Comparison of ENCODE assay signal across 11 cellular contexts in genomic region chr3:4850928-4851265, GRCh38.
DNase-seq lines count a peak whose midpoint lies in the region; ATAC-seq, FAIRE-seq and TF ChIP-seq lines count a peak whose summit lies in the region.
"Had no signal": no experiment of that assay in that cellular context is flagged by ENCODE, and none has a peak within 500 bp of the region (broad histone marks: within the 10 kb centered on the region; RNA-seq: fewer than 3 reads in every experiment).

No MANE protein-coding gene starts in this region.

- POLR2A ChIA-PET in CD8-positive, alpha-beta memory T cell (lab: Charles Lee) = interaction anchor here (1.2 to 1.3 kb wide), 2 partner anchors 9 to 128 kb away, joined by 3 read pairs; partner anchors contain the start of gene BHLHE40
- POLR2A ChIA-PET in activated CD8-positive, alpha-beta T cell treated with anti-CD3 and anti-CD28 coated beads for 36 hours (lab: Charles Lee) = interaction anchor here (0.8 to 10.5 kb wide), 9 partner anchors 9 to 172 kb away, joined by 3 to 222 read pairs (median 10); partner anchors contain the start of gene BHLHE40

- ATAC-seq in GM19328 (IDR thresholded peaks at IDR 0.05; ENCODE audit: unreplicated experiment) = peak; percentile 27
- peak; percentile 42 for ATAC-seq in HG03039 (IDR thresholded peaks at IDR 0.05; ENCODE audit: unreplicated experiment)
- ATAC-seq in activated CD8-positive, alpha-beta T cell treated with anti-CD3 and anti-CD28 coated beads for 36 hours = peak; percentile 65

- intact Hi-C loops in activated CD8-positive, alpha-beta T cell treated with anti-CD3 and anti-CD28 coated beads for 36 hours (cut with micrococcal nuclease) = loop anchor here (1.0 to 5.0 kb wide), 5 partner anchors 20 to 126 kb away; no protein-coding TSS in a partner anchor
- intact Hi-C loops in posterior vena cava (cut with DNase I) = no loop called here

- H3K27ac ChIP-seq in CD8-positive, alpha-beta memory T cell (ENCODE audit: low read depth, low read length) = peak overlapping the region; percentile 43
- H3K27ac ChIP-seq: SJSA1, vagina had no signal

- no peaks in the 10 kb centered on the region for H3K36me3 ChIP-seq in CD8-positive, alpha-beta memory T cell (ENCODE audit: insufficient read depth, low read length)
- H3K36me3 ChIP-seq: SJSA1, vagina had no signal

- peak in 2 of 5 donors; percentile 42 to 70 for DNase-seq in CD8-positive, alpha-beta memory T cell
- peak; percentile 63 for DNase-seq in activated CD8-positive, alpha-beta T cell treated with anti-CD3 and anti-CD28 coated beads for 36 hours
- no peak for DNase-seq in islet precursor cell
- no peak for DNase-seq in HT-29 (ENCODE audit: low spot score)
- DNase-seq in HTR-8/SVneo (ENCODE audit: insufficient read length, low spot score) = no peak
- DNase-seq in posterior vena cava (ENCODE audit: low spot score) = no peak
- DNase-seq: activated gamma-delta T cell treated with Interleukin-2 at 50 U/mL for 16 hours had no signal

- H3K27me3 Mint-ChIP-seq in CD8-positive, alpha-beta memory T cell = no peaks in the 10 kb centered on the region
- H3K27me3 Mint-ChIP-seq in activated CD8-positive, alpha-beta T cell treated with anti-CD3 and anti-CD28 coated beads for 36 hours = no peaks in the 10 kb centered on the region

- H3K4me3 ChIP-seq in CD8-positive, alpha-beta memory T cell (ENCODE audit: low read length) = peak overlapping the region; percentile 17
- H3K4me3 ChIP-seq: SJSA1, vagina had no signal

- no peak for FAIRE-seq in HTR-8/SVneo (lab: Jason Lieb, UNC)

- CTCF ChIA-PET in CD8-positive, alpha-beta memory T cell (lab: Charles Lee) = interaction anchor here (1.3 to 1.7 kb wide), 4 partner anchors 29 to 133 kb away, joined by 3 to 9 read pairs (median 4); no protein-coding TSS in a partner anchor
- CTCF ChIA-PET in activated CD8-positive, alpha-beta T cell treated with anti-CD3 and anti-CD28 coated beads for 36 hours (lab: Charles Lee) = interaction anchor here (0.6 to 5.1 kb wide), 14 partner anchors 9 to 167 kb away, joined by 3 to 27 read pairs (median 7); partner anchors contain the start of gene BHLHE40

- H3K9me3 Mint-ChIP-seq in CD8-positive, alpha-beta memory T cell = no peaks in the 10 kb centered on the region
- H3K9me3 Mint-ChIP-seq in activated CD8-positive, alpha-beta T cell treated with anti-CD3 and anti-CD28 coated beads for 36 hours = peaks cover 10% of the 10 kb centered on the region

- TF ChIP-seq CTCF in activated CD8-positive, alpha-beta T cell treated with anti-CD3 and anti-CD28 coated beads for 36 hours (IDR thresholded peaks at IDR 0.05) = no peak

- no peaks in the 10 kb centered on the region for H3K9me3 ChIP-seq in CD8-positive, alpha-beta memory T cell (ENCODE audit: low read length)
- H3K9me3 ChIP-seq: SJSA1, vagina had no signal

- H3K27ac Mint-ChIP-seq in CD8-positive, alpha-beta memory T cell = peak overlapping the region; percentile 48 to 98 (median 92)
- peak overlapping the region; percentile 99 for H3K27ac Mint-ChIP-seq in activated CD8-positive, alpha-beta T cell treated with anti-CD3 and anti-CD28 coated beads for 36 hours

- H3K4me1 ChIP-seq in CD8-positive, alpha-beta memory T cell (ENCODE audit: insufficient read depth, low read length) = peaks cover 66% of the 10 kb centered on the region

- no peaks in the 10 kb centered on the region for H3K27me3 ChIP-seq in CD8-positive, alpha-beta memory T cell (ENCODE audit: insufficient read depth, low read length, poor library complexity, severe bottlenecking)
- H3K27me3 ChIP-seq: SJSA1, vagina had no signal

- peaks cover 0 to 2% (median 0%) of the 10 kb centered on the region in 3 donors for H3K36me3 Mint-ChIP-seq in CD8-positive, alpha-beta memory T cell
- H3K36me3 Mint-ChIP-seq in activated CD8-positive, alpha-beta T cell treated with anti-CD3 and anti-CD28 coated beads for 36 hours (ENCODE audit: low read depth) = peaks cover 56% of the 10 kb centered on the region

- peak overlapping the region in 5 of 7 donors; percentile 3 to 56 (median 43) for H3K4me3 Mint-ChIP-seq in CD8-positive, alpha-beta memory T cell
- H3K4me3 Mint-ChIP-seq in activated CD8-positive, alpha-beta T cell treated with anti-CD3 and anti-CD28 coated beads for 36 hours = peak overlapping the region; percentile 47

- peaks cover 58 to 82% (median 76%) of the 10 kb centered on the region in 3 donors for H3K4me1 Mint-ChIP-seq in CD8-positive, alpha-beta memory T cell
- peaks cover 94% of the 10 kb centered on the region for H3K4me1 Mint-ChIP-seq in activated CD8-positive, alpha-beta T cell treated with anti-CD3 and anti-CD28 coated beads for 36 hours (ENCODE audit: low read depth)
